18 cellular contexts compared by ENCODE assay signal in the genomic region with DNA sequence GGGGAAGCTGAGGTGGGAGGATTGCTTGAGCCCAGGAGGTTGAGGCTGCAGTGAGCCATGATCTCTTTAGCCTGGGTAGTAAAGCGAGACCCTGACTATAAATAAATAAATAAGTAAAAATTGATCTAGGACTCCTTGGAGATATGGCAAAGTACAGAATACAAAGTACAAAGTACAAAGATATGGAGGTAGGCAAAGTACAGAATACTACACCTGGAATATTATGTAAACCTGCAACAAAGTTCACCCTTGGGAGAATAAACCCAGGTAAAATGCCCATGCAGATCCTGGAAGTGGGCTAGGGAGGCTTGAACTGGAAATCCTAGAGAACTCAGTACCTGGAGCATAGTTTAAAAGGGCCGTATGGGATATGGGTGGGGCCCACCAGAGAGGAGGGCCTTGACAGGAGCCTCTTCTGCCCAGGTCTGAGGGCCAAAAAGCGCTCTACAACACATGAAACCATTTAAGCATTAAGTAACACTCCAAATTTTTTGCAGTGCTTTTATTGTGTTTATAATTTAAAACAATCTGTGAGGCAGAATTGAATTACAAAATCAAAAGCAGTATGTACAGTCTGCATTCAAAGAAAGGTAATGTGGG.
"Had no signal": no experiment of that assay in that cellular context is flagged by ENCODE, and none has a peak within 500 bp of the region (broad histone marks: within the 10 kb centered on the region; RNA-seq: fewer than 3 reads in every experiment).

No MANE protein-coding gene starts in this region.

- H3K27ac Mint-ChIP-seq: dendritic cell treated with granulocyte-macrophage colony-stimulating factor and Interleukin-4, amounts not matched to agents 40 ng/mL and 50 ng/mL, for 4 days; stimulated activated naive B cell treated with anti-CD40 and anti-IgM and Interleukin-4, amounts not matched to agents 10 μg/mL and 1 μg/mL and 100 μg/mL, for 72 hours; T-helper 1 cell treated with Interleukin-12 subunit alpha and Interleukin-12 subunit beta and Interleukin-4 antibody, amounts not matched to agents 30 μg/mL and 1 μg/mL, for 36 hours had no signal

- H3K27me3 Mint-ChIP-seq: central memory CD8-positive, alpha-beta T cell; dendritic cell treated with granulocyte-macrophage colony-stimulating factor and Interleukin-4, amounts not matched to agents 40 ng/mL and 50 ng/mL, for 4 days; naive thymus-derived CD4-positive, alpha-beta T cell; stimulated activated naive B cell treated with anti-CD40 and anti-IgM and Interleukin-4, amounts not matched to agents 10 μg/mL and 1 μg/mL and 100 μg/mL, for 72 hours had no signal

- H3K27ac ChIP-seq: epithelial cell of prostate, gastrocnemius medialis, left lung, upper lobe of left lung, WERI-Rb-1 had no signal

- H3K9me3 ChIP-seq: gastrocnemius medialis, heart right ventricle, left lung, mucosa of descending colon, upper lobe of left lung had no signal

- H3K9me3 Mint-ChIP-seq: central memory CD8-positive, alpha-beta T cell; dendritic cell treated with granulocyte-macrophage colony-stimulating factor and Interleukin-4, amounts not matched to agents 40 ng/mL and 50 ng/mL, for 4 days; stimulated activated naive B cell treated with anti-CD40 and anti-IgM and Interleukin-4, amounts not matched to agents 10 μg/mL and 1 μg/mL and 100 μg/mL, for 72 hours; T-helper 1 cell treated with Interleukin-12 subunit alpha and Interleukin-12 subunit beta and Interleukin-4 antibody, amounts not matched to agents 30 μg/mL and 1 μg/mL, for 36 hours had no signal

- H3K4me3 Mint-ChIP-seq: central memory CD8-positive, alpha-beta T cell; dendritic cell treated with granulocyte-macrophage colony-stimulating factor and Interleukin-4, amounts not matched to agents 40 ng/mL and 50 ng/mL, for 4 days; naive thymus-derived CD4-positive, alpha-beta T cell; stimulated activated naive B cell treated with anti-CD40 and anti-IgM and Interleukin-4, amounts not matched to agents 10 μg/mL and 1 μg/mL and 100 μg/mL, for 72 hours; T-helper 1 cell treated with Interleukin-12 subunit alpha and Interleukin-12 subunit beta and Interleukin-4 antibody, amounts not matched to agents 30 μg/mL and 1 μg/mL, for 36 hours had no signal

- DNase-seq: activated CD4-positive, alpha-beta T cell treated with anti-CD3 and anti-CD28 coated beads, Interleukin-2, amount 50 U/mL, for 48 hours; activated effector memory CD4-positive, alpha-beta T cell treated with Interleukin-2 at 50 U/mL for 16 hours; effector memory CD4-positive, alpha-beta T cell; gastrocnemius medialis; heart right ventricle; left lung; mucosa of descending colon; naive thymus-derived CD4-positive, alpha-beta T cell; posterior cingulate gyrus; stimulated activated CD4-positive, alpha-beta T cell treated with anti-CD3 and anti-CD28 coated beads, Interleukin-2, amount 100 ng/mL, for 48 hours; stimulated activated naive B cell treated with anti-CD40 and anti-IgM and Interleukin-4, amounts not matched to agents 10 μg/mL and 1 μg/mL and 100 μg/mL, for 72 hours; upper lobe of left lung; WERI-Rb-1 had no signal

- FAIRE-seq: islet of Langerhans had no signal

- H3K27me3 ChIP-seq: gastrocnemius medialis, heart right ventricle, left lung, upper lobe of left lung had no signal

- ATAC-seq: gastrocnemius medialis; heart right ventricle; left lung; mucosa of descending colon; naive thymus-derived CD4-positive, alpha-beta T cell; stimulated activated naive B cell treated with anti-CD40 and anti-IgM and Interleukin-4, amounts not matched to agents 10 μg/mL and 1 μg/mL and 100 μg/mL, for 72 hours had no signal

- H3K4me3 ChIP-seq: gastrocnemius medialis, heart right ventricle, left lung, mucosa of descending colon, upper lobe of left lung had no signal
